In the genomic region with DNA sequence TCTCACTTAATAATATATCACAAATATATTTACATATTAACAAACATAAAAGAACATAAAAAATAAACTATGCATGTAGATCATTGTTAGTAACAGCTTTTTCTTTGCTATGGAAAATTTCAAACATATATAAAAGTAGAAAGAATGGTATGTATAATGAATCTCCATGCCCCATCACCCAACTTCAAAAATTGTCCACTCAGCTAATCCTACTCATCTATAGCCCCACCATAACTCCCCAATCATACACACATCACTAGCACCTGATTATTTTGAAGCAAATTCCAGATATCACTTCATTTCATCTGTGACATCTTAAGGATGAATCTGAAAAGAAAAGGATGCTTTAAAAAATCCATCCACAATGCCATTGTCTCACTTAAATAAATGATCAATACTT, we compare ENCODE assay signal across 31 cellular contexts. TPM values are rescaled to one million over a fixed set of nuclear protein-coding genes. Genes with fewer than 3 reads are reported as not detected.
"Had no signal": no experiment of that assay in that cellular context is flagged by ENCODE, and none has a peak within 500 bp of the region (broad histone marks: within the 10 kb centered on the region; RNA-seq: fewer than 3 reads in every experiment).

No MANE protein-coding gene starts in this region.

- H3K36me3 ChIP-seq: esophagus squamous epithelium, gastrocnemius medialis, heart right ventricle, left lung, lower lobe of right lung had no signal

- DNase-seq: effector CD8-positive, alpha-beta T cell; effector memory CD8-positive, alpha-beta T cell; endodermal cell; erythroblast; esophagus squamous epithelium; foreskin fibroblast; foreskin melanocyte; gastrocnemius medialis; glutamatergic neuron; head of caudate nucleus; heart right ventricle; hippocampal formation; left cardiac atrium; left lung; left ventricle myocardium superior; lower lobe of right lung; mesenchymal stem cell; mucosa of descending colon; naive B cell had no signal

- FAIRE-seq: colon, endometrium, islet of Langerhans, keratinocyte had no signal

- H3K4me1 ChIP-seq: esophagus squamous epithelium, gastrocnemius medialis, heart right ventricle, left lung, lower lobe of right lung had no signal

- H3K4me3 ChIP-seq: coronary artery, esophagus squamous epithelium, gastrocnemius medialis, heart right ventricle, left lung, lower lobe of right lung, mucosa of descending colon had no signal

- H3K9me3 ChIP-seq: esophagus squamous epithelium, gastrocnemius medialis, left lung, lower lobe of right lung, mucosa of descending colon had no signal

- H3K27ac ChIP-seq: coronary artery, epithelial cell of prostate, esophagus squamous epithelium, gastrocnemius medialis, heart right ventricle, left lung, lower lobe of right lung had no signal

- H3K27me3 ChIP-seq: esophagus squamous epithelium, left lung had no signal

- ATAC-seq: effector memory CD8-positive, alpha-beta T cell; esophagus mucosa; gastrocnemius medialis; heart right ventricle; left cardiac atrium; left lung; left ventricle myocardium superior; lower lobe of right lung; mucosa of descending colon had no signal

RNA-seq across cellular contexts. Expression of a gene that starts 46.8 kb away (rescaled TPM):
- total RNA-seq: dermis microvascular lymphatic vessel endothelial cell, glomerular endothelial cell, lung microvascular endothelial cell, mesothelial cell of epicardium, myocyte had no signal
